13 cellular contexts compared by ENCODE assay signal in the genomic region with DNA sequence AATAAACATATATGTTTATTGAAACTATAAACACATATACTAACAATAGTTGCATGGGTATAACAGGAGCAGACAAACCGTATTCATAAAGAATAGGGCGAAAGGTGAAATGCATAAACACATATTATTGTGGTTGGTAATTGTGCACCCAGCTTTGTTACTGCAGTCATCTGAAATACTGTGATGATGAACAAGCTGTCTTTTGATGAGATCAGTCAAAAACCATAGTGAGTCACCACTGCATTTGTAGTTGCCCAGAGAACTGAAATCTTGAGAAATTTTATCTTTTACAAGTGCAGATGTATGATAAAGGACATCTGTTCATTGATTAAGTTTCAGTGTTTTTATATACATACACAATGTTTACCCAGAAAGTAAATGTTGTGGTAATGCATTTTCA.
DNase-seq lines count a peak whose midpoint lies in the region; ATAC-seq and TF ChIP-seq lines count a peak whose summit lies in the region.
"Had no signal": no experiment of that assay in that cellular context is flagged by ENCODE, and none has a peak within 500 bp of the region (broad histone marks: within the 10 kb centered on the region; RNA-seq: fewer than 3 reads in every experiment).

No MANE protein-coding gene starts in this region.

- H2AFZ ChIP-seq in hepatocyte: no peak overlapping the region

- no peak for ATAC-seq in GM21737 (IDR thresholded peaks at IDR 0.05; ENCODE audit: unreplicated experiment)
- ATAC-seq: activated CD8-positive, alpha-beta memory T cell treated with anti-CD3 and anti-CD28 coated beads, Interleukin-2, amount 10 ng/mL, durations not matched to agents 7 days and 5 days; natural killer cell treated with Interleukin-12 subunit alpha and Interleukin-12 subunit beta and Interleukin-15 and Interleukin-18, amount 100 ng/mL, for 72 hours had no signal

- CTCF ChIA-PET in HEK293 (lab: Yijun Ruan, JAX) (interaction anchor here (1.0 to 6.1 kb wide), 2 partner anchors 10 to 978 kb away, joined by 3 to 74 read pairs; no protein-coding TSS in a partner anchor), GM10248 (lab: Yijun Ruan, JAX) (interaction anchor here (3.0 to 14.7 kb wide), 2 partner anchors 10 kb away, joined by 9 to 193 read pairs; no protein-coding TSS in a partner anchor)

- H3K4me3 ChIP-seq in HEK293 (ENCODE audit: low read depth, low read length): no peak overlapping the region
- H3K4me3 ChIP-seq in adipocyte (ENCODE audit: low read length): no peak overlapping the region
- no peak overlapping the region for H3K4me3 ChIP-seq in foreskin fibroblast (ENCODE audit: low read depth in 1 of 2, low read length in 2 of 2)
- no peak overlapping the region for H3K4me3 ChIP-seq in hepatocyte
- H3K4me3 ChIP-seq: spleen, transverse colon had no signal

- TF ChIP-seq CTCF in HEK293 (tag by site-specific recombination; IDR thresholded peaks at IDR 0.05): no peak
- no peak for TF ChIP-seq CTCF in foreskin fibroblast (IDR thresholded peaks at IDR 0.05; ENCODE audit: low read depth, low read length)
- no peak for TF ChIP-seq CTCF in hepatocyte (IDR thresholded peaks at IDR 0.05; ENCODE audit: poor library complexity)
- no peak for TF ChIP-seq CTCF in GM10248 (IDR thresholded peaks at IDR 0.05; ENCODE audit: control extremely low read depth, extremely low read depth, low read depth, missing control alignments)

- POLR2A ChIA-PET in HEK293 (lab: Yijun Ruan, JAX) (no interaction called here), GM10248 (lab: Yijun Ruan, JAX) (no interaction called here)

- H3K27ac ChIP-seq in HEK293 (ENCODE audit: extremely low read depth, low read depth, low read length) (no peak overlapping the region), hepatocyte (no peak overlapping the region)
- H3K27ac ChIP-seq: spleen, transverse colon had no signal

- H3K9ac ChIP-seq in adipocyte (ENCODE audit: low read length): no peak overlapping the region

- peaks cover 10 to 17% of the 10 kb centered on the region in 2 experiments for H3K36me3 ChIP-seq in HEK293 (ENCODE audit: control insufficient read depth in 2 of 2, insufficient read depth in 1 of 2, low read length in 2 of 2)
- H3K36me3 ChIP-seq in adipocyte (ENCODE audit: control insufficient read depth, insufficient read depth, low read length, severe bottlenecking): peaks cover 16% of the 10 kb centered on the region
- peaks cover 5% of the 10 kb centered on the region for H3K36me3 ChIP-seq in hepatocyte (replicated peaks; ENCODE audit: insufficient read depth, low read depth)

- H3K9me2 ChIP-seq in hepatocyte (replicated peaks; ENCODE audit: insufficient read depth): no peaks in the 10 kb centered on the region

- H3K9me3 ChIP-seq in HEK293 (ENCODE audit: control insufficient read depth, insufficient read depth, low read depth, low read length) (no peaks in the 10 kb centered on the region), adipocyte (ENCODE audit: control insufficient read depth, low read length) (no peaks in the 10 kb centered on the region), hepatocyte (ENCODE audit: low read depth) (no peaks in the 10 kb centered on the region)
- H3K9me3 ChIP-seq: spleen, transverse colon had no signal

- H3K4me2 ChIP-seq in hepatocyte: no peak overlapping the region

- H3K27me3 ChIP-seq in adipocyte (replicated peaks; ENCODE audit: control insufficient read depth, insufficient read depth, low read length) (no peaks in the 10 kb centered on the region), hepatocyte (no peaks in the 10 kb centered on the region)
- H3K27me3 ChIP-seq: spleen, transverse colon had no signal

- WGBS in hepatocyte (ENCODE audit: low lambda C conversion rate, missing lambda C conversion rate): 61% methylated on average over 2 of the region's 2 CpGs

- no peaks in the 10 kb centered on the region for H4K20me1 ChIP-seq in hepatocyte (ENCODE audit: insufficient read depth, poor library complexity, severe bottlenecking)

- H3K4me1 ChIP-seq in HEK293 (ENCODE audit: control insufficient read depth, insufficient read depth, low read length) (0 out of 2 replicates have a peak, but pooled peaks cover 6% of the 10 kb centered on the region), adipocyte (ENCODE audit: control insufficient read depth, insufficient read depth, low read length) (peaks cover 11% of the 10 kb centered on the region), hepatocyte (ENCODE audit: insufficient read depth) (no peaks in the 10 kb centered on the region)
- H3K4me1 ChIP-seq: spleen, transverse colon had no signal

- in situ Hi-C loops in ACHN (cut with HindIII; ENCODE audit: low pct_ligation_motif_present, low pct_unique_long_range_greater_than_20kb, low sequenced_read_pairs): no loop called here

- H3K79me2 ChIP-seq in hepatocyte: no peaks in the 10 kb centered on the region

- peak; percentile 27 for DNase-seq in ACHN
- DNase-seq in adipocyte (ENCODE audit: low read depth): peak; percentile 66
- DNase-seq in foreskin fibroblast: peak; percentile 57 to 78
- no peak for DNase-seq in hepatocyte (ENCODE audit: low spot score)
- DNase-seq in COR-L47 (lab: John Stamatoyannopoulos, UW): no peak
- no peak for DNase-seq in GM10248 (ENCODE audit: extremely low spot score)
- DNase-seq: activated CD8-positive, alpha-beta memory T cell treated with anti-CD3 and anti-CD28 coated beads, Interleukin-2, amount 10 ng/mL, durations not matched to agents 7 days and 5 days; NCI-H187; spleen; transverse colon had no signal

TF ChIP-seq in HEK293, 187 proteins besides CTCF, POLR2A, EP300 and RAD21:
- TF ChIP-seq ZNF837 (tag by site-specific recombination; IDR thresholded peaks at IDR 0.05) (no peak), ZNF549 (tag by site-specific recombination; IDR thresholded peaks at IDR 0.05) (no peak), GLI4 (tag by site-specific recombination; IDR thresholded peaks at IDR 0.05) (no peak)
- TF ChIP-seq, protein P1, sequence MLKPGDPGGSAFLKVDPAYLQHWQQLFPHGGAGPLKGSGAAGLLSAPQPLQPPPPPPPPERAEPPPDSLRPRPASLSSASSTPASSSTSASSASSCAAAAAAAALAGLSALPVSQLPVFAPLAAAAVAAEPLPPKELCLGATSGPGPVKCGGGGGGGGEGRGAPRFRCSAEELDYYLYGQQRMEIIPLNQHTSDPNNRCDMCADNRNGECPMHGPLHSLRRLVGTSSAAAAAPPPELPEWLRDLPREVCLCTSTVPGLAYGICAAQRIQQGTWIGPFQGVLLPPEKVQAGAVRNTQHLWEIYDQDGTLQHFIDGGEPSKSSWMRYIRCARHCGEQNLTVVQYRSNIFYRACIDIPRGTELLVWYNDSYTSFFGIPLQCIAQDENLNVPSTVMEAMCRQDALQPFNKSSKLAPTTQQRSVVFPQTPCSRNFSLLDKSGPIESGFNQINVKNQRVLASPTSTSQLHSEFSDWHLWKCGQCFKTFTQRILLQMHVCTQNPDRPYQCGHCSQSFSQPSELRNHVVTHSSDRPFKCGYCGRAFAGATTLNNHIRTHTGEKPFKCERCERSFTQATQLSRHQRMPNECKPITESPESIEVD (tag by site-specific recombination; IDR thresholded peaks at IDR 0.05): peak; percentile 70
TF ChIP-seq in HEK293: peak in this region for 1.

Comparison
In these comparisons a context has a peak if more than half of its experiments do, and no peak if none do; other contexts are left out.
1. DNase-seq: peak in ACHN (single experiment), adipocyte (single experiment) and foreskin fibroblast (2 of 2); none in hepatocyte (single experiment), COR-L47 (single experiment) and GM10248 (single experiment).